8 cellular contexts compared by ENCODE assay signal in the genomic region with DNA sequence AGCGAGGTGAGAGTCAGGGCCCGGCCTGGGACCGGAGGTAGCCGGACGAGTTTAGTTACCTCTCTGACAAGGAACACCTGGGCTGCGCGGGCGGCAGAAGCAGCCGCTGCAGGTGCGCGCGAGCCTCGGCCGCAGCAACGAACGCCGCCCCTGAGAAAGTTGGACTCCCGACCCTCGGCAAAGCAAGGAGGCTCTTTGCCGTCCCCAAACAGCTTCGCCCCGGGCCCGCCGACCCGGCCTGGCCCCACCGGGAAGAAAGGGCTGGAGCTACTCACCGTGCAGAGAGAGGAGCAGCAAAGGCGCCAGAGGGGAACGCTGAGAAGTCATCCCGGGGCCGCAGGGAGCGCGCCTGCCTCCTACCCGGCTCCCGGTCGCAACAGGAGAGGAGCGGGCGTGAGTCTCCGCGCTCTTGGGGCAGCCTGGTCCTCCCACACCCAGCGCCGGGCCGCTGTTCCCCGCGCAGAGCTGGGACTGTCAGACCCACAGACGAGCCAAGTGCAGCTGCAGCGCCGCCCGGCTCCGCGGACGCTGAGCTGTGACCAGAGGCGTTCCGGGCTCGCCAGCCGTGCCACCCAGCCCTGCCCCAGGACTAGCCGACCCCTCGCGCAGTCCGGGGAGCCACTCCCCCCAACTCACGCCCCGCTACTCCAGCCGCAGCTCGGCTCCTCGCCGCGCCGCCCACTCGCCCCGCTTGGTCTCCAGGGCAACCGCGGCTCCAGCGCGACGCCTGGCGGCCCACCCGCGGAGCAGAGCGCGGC. TPM values are rescaled to one million over a fixed set of nuclear protein-coding genes. Genes with fewer than 3 reads are reported as not detected.
DNase-seq lines count a peak whose midpoint lies in the region; ATAC-seq and TF ChIP-seq lines count a peak whose summit lies in the region.

A gene with protein sequence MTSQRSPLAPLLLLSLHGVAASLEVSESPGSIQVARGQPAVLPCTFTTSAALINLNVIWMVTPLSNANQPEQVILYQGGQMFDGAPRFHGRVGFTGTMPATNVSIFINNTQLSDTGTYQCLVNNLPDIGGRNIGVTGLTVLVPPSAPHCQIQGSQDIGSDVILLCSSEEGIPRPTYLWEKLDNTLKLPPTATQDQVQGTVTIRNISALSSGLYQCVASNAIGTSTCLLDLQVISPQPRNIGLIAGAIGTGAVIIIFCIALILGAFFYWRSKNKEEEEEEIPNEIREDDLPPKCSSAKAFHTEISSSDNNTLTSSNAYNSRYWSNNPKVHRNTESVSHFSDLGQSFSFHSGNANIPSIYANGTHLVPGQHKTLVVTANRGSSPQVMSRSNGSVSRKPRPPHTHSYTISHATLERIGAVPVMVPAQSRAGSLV (minus strand): TSS at position 591 of the 758 bp plus-strand sequence. CDS start 264 bp downstream, at position 327.

- no peaks in the 10 kb centered on the region for H3K9me3 Mint-ChIP-seq in activated CD8-positive, alpha-beta T cell treated with anti-CD3 and anti-CD28 coated beads, Interleukin-2, amount 10 ng/mL, durations not matched to agents 7 days and 5 days (ENCODE audit: insufficient read depth)
- H3K9me3 Mint-ChIP-seq in effector memory CD8-positive, alpha-beta T cell = no peaks in the 10 kb centered on the region

- POLR2A ChIA-PET in AG04450 (lab: Yijun Ruan, JAX) = no interaction called here
- POLR2A ChIA-PET in activated CD8-positive, alpha-beta T cell treated with anti-CD3 and anti-CD28 coated beads, Interleukin-2, amount 10 ng/mL, durations not matched to agents 7 days and 5 days (lab: Charles Lee) = interaction anchor here (1.1 to 1.5 kb wide), 2 partner anchors 150 to 206 kb away, joined by 3 to 7 read pairs; a partner anchor contains a TSS

- H3K4me1 ChIP-seq in mesodermal cell (ENCODE audit: control insufficient read depth, insufficient read depth, low read length, poor library complexity, severe bottlenecking) = no peaks in the 10 kb centered on the region

- no peaks in the 10 kb centered on the region for H3K36me3 Mint-ChIP-seq in activated CD8-positive, alpha-beta T cell treated with anti-CD3 and anti-CD28 coated beads, Interleukin-2, amount 10 ng/mL, durations not matched to agents 7 days and 5 days (ENCODE audit: low read depth)
- peaks cover 4% of the 10 kb centered on the region for H3K36me3 Mint-ChIP-seq in effector memory CD8-positive, alpha-beta T cell (ENCODE audit: insufficient read depth)

- H3K9me3 ChIP-seq in AG04450 (ENCODE audit: control insufficient read depth, insufficient read depth, low read length) (no peaks in the 10 kb centered on the region), mesodermal cell (ENCODE audit: control insufficient read depth, low read length) (no peaks in the 10 kb centered on the region)

- DNase-seq in AG04450 (ENCODE audit: low read depth, low spot score) (no peak), NCI-H460 (ENCODE audit: extremely low read depth, low read depth) (peak; percentile 25)
- peak; percentile 73 for DNase-seq in activated CD8-positive, alpha-beta T cell treated with anti-CD3 and anti-CD28 coated beads, Interleukin-2, amount 10 ng/mL, durations not matched to agents 7 days and 5 days
- peak; percentile 15 to 55 (median 44) for DNase-seq in effector memory CD8-positive, alpha-beta T cell
- peak; percentile 30 to 35 for DNase-seq in stimulated activated CD8-positive, alpha-beta memory T cell treated with anti-CD3 and anti-CD28 coated beads, Interleukin-15, amount 100 ng/mL, for 4 hours (ENCODE audit: low read depth in 2 of 2)

- TF ChIP-seq CTCF in AG04450 (IDR thresholded peaks at IDR 0.05; ENCODE audit: low read depth, low read length) = peak; percentile 30; the same call in 1 of the 2 replicates

- H3K4me1 Mint-ChIP-seq in activated CD8-positive, alpha-beta T cell treated with anti-CD3 and anti-CD28 coated beads, Interleukin-2, amount 10 ng/mL, durations not matched to agents 7 days and 5 days (ENCODE audit: low read depth) = peaks cover 13% of the 10 kb centered on the region
- peaks cover 4% of the 10 kb centered on the region in 2 donors for H3K4me1 Mint-ChIP-seq in effector memory CD8-positive, alpha-beta T cell (ENCODE audit: low read depth in 2 of 2)

- peaks cover 14% of the 10 kb centered on the region for H3K27me3 ChIP-seq in AG04450 (ENCODE audit: control insufficient read depth, insufficient read depth, low read length)

- peak within 1 kb of the TSS; percentile 43 for H3K27ac Mint-ChIP-seq in activated CD8-positive, alpha-beta T cell treated with anti-CD3 and anti-CD28 coated beads, Interleukin-2, amount 10 ng/mL, durations not matched to agents 7 days and 5 days
- H3K27ac Mint-ChIP-seq in effector memory CD8-positive, alpha-beta T cell = no peak within 1 kb of the TSS

- H3K36me3 ChIP-seq in mesodermal cell (ENCODE audit: control insufficient read depth, insufficient read depth, low read length) = no peaks in the 10 kb centered on the region

- peak; percentile 88 for ATAC-seq in GM18861 (IDR thresholded peaks at IDR 0.05; ENCODE audit: unreplicated experiment)
- peak; percentile 87 for ATAC-seq in HG03097 (IDR thresholded peaks at IDR 0.05; ENCODE audit: low FRiP score, unreplicated experiment)
- ATAC-seq in activated CD8-positive, alpha-beta T cell treated with anti-CD3 and anti-CD28 coated beads, Interleukin-2, amount 10 ng/mL, durations not matched to agents 7 days and 5 days = peak; percentile 97
- ATAC-seq in effector memory CD8-positive, alpha-beta T cell (replicated peaks) = peak; percentile 92

- peak within 1 kb of the TSS; percentile 89 for H3K4me3 Mint-ChIP-seq in activated CD8-positive, alpha-beta T cell treated with anti-CD3 and anti-CD28 coated beads, Interleukin-2, amount 10 ng/mL, durations not matched to agents 7 days and 5 days
- H3K4me3 Mint-ChIP-seq in effector memory CD8-positive, alpha-beta T cell = peak within 1 kb of the TSS; percentile 69 to 87

- CTCF ChIA-PET in AG04450 (lab: Charles Lee) = interaction anchor here (0.6 to 5.6 kb wide), 9 partner anchors 10 to 210 kb away, joined by 3 to 76 read pairs (median 4); a partner anchor contains a TSS
- CTCF ChIA-PET in activated CD8-positive, alpha-beta T cell treated with anti-CD3 and anti-CD28 coated beads, Interleukin-2, amount 10 ng/mL, durations not matched to agents 7 days and 5 days (lab: Charles Lee) = interaction anchor here (0.6 to 7.8 kb wide), 36 partner anchors 10 to 319 kb away, joined by 3 to 373 read pairs (median 4); a partner anchor contains a TSS

- peak within 1 kb of the TSS; percentile 61 for H3K4me3 ChIP-seq in AG04450 (ENCODE audit: low read depth, low read length)
- H3K4me3 ChIP-seq in mesodermal cell (ENCODE audit: extremely low read depth, insufficient read depth, low read length, poor library complexity, severe bottlenecking) = peak within 1 kb of the TSS; percentile 48

- 1% methylated on average over 51 to 59 of the region's 80 CpGs for WGBS in mesodermal cell (ENCODE audit: insufficient coverage in 2 of 2), 2 experiments

- peaks cover 47% of the 10 kb centered on the region for H3K27me3 Mint-ChIP-seq in activated CD8-positive, alpha-beta T cell treated with anti-CD3 and anti-CD28 coated beads, Interleukin-2, amount 10 ng/mL, durations not matched to agents 7 days and 5 days (ENCODE audit: low read depth)
- peaks cover 54 to 59% of the 10 kb centered on the region in 2 donors for H3K27me3 Mint-ChIP-seq in effector memory CD8-positive, alpha-beta T cell

- H3K27ac ChIP-seq in AG04450 (ENCODE audit: low read depth, low read length) (no peak within 1 kb of the TSS), mesodermal cell (ENCODE audit: low read depth, low read length, severe bottlenecking) (no peak within 1 kb of the TSS)

RNA-seq across cellular contexts. Expression of the gene that starts here (rescaled TPM):
- polyA plus RNA-seq in AG04450 (2011; rRNA removed) = 0.05 TPM in 1 of 2 replicates, not detected in the other
- polyA minus RNA-seq in AG04450 (2011; rRNA and poly(A)+ RNA removed) = 0.37 TPM in 1 of 2 replicates, not detected in the other
- total RNA-seq in NCI-H460 (2014; rRNA removed; shearing (Covaris generic)) = not detected in 2 replicates
- 0.06 TPM in 1 of 2 replicates, not detected in the other for polyA plus RNA-seq in NCI-H460 (2014; cell fraction: nucleus; rRNA removed)
- total RNA-seq in activated CD8-positive, alpha-beta T cell treated with anti-CD3 and anti-CD28 coated beads, Interleukin-2, amount 10 ng/mL, durations not matched to agents 7 days and 5 days = 1 to 10 TPM; 2.0 to 2.5 TPM
- polyA plus RNA-seq in mesodermal cell (2013, experiment 1 of 2) = 0.48 TPM
- polyA plus RNA-seq in mesodermal cell (2013, experiment 2 of 2) = 0.30 TPM

Comparison
In these comparisons a context has a peak if more than half of its experiments do, and no peak if none do; other contexts are left out.
1. Peak in DNase-seq in NCI-H460; RNA of the gene not detected or under 1 TPM.